Comparison of ENCODE assay signal across 1 cellular context in the genomic region with DNA sequence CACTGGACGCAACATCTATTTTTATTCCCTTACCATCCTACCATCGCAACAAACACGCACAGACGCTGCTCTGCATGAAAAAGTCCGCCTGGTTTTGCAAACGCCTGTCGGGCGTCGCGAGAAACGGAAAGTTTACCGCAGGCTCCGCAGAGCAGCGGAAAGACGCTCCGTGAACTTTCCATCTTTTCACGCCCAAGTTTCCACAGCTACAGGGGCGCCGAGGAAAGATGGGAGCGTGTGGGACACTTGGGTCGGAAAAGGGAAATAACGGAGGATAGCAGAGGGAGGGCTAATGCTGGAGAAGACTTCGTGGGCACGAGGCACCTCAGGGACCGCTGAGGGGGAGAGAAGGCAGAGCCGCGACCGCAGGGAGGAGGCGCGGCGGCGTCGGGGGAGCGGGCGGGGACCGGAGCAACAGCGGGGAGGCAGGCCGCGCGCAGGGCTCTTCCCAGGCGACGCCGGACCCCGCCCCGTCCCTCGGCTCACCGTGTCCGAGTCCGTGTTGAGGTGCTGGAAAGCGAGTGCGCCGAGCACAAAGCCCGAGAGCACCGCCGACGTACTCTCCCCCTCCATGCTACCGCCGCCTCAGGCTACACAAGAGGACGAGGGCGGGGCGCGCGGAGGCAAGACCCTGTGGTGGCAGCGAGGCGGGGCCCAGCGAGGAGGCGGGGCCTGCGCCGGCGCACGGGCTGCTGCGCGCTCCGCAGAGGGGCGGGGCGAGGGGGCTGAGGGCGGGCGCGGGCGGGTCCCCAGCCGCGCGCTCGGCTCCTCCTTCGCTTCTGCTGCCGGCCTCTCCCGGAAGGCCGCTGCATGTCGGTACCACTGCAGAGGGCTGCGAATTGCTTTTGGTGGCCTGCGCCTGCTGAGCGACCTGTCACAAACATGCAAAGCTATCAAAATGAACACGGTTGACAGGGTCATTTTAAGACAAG.
A peak's percentile ranks its signal among the peaks of the same experiment; 100 is the strongest.
TF ChIP-seq lines count a peak whose summit lies in the region.

A gene (minus strand): TSS at position 601 of the 932 bp plus-strand sequence. CDS start 28 bp downstream, at position 573.

TF ChIP-seq in GM12878, 131 proteins besides CTCF, POLR2A, EP300 and RAD21 (continued from another document):
- TF ChIP-seq, protein P1, sequence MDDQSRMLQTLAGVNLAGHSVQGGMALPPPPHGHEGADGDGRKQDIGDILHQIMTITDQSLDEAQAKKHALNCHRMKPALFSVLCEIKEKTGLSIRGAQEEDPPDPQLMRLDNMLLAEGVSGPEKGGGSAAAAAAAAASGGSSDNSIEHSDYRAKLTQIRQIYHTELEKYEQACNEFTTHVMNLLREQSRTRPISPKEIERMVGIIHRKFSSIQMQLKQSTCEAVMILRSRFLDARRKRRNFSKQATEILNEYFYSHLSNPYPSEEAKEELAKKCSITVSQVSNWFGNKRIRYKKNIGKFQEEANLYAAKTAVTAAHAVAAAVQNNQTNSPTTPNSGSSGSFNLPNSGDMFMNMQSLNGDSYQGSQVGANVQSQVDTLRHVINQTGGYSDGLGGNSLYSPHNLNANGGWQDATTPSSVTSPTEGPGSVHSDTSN (IDR thresholded peaks at IDR 0.05; ENCODE audit: insufficient replicate concordance, low read depth, low read length) = no peak
- TF ChIP-seq, protein P2, sequence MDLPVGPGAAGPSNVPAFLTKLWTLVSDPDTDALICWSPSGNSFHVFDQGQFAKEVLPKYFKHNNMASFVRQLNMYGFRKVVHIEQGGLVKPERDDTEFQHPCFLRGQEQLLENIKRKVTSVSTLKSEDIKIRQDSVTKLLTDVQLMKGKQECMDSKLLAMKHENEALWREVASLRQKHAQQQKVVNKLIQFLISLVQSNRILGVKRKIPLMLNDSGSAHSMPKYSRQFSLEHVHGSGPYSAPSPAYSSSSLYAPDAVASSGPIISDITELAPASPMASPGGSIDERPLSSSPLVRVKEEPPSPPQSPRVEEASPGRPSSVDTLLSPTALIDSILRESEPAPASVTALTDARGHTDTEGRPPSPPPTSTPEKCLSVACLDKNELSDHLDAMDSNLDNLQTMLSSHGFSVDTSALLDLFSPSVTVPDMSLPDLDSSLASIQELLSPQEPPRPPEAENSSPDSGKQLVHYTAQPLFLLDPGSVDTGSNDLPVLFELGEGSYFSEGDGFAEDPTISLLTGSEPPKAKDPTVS (IDR thresholded peaks at IDR 0.05; ENCODE audit: low read depth, low read length) = no peak
- TF ChIP-seq SMARCA5 (IDR thresholded peaks at IDR 0.05) (peak; percentile 62; the same call in 1 of the 2 replicates), IKZF1 (conservative IDR thresholded peaks at IDR 0.05) (peak; percentile 98), NFYA (IDR thresholded peaks at IDR 0.05; ENCODE audit: borderline replicate concordance, low read depth, low read length) (no peak), KLF5 (IDR thresholded peaks at IDR 0.05; ENCODE audit: partially characterized antibody) (no peak), LARP7 (IDR thresholded peaks at IDR 0.05) (peak; percentile 81; the same call in 1 of the 2 replicates), SP1 (IDR thresholded peaks at IDR 0.05; ENCODE audit: low read depth, low read length) (peak; percentile 38), ZNF384 (IDR thresholded peaks at IDR 0.05; ENCODE audit: borderline replicate concordance, low read depth, low read length) (no peak), POU2F2 (IDR thresholded peaks at IDR 0.05; ENCODE audit: borderline replicate concordance, low read depth, low read length) (peak; percentile 80; the same call in 2 of the 3 replicates), HDGF (IDR thresholded peaks at IDR 0.05) (0 out of 2 replicates have a peak, but pooled peaks have one; percentile 36), ZSCAN29 (IDR thresholded peaks at IDR 0.05) (no peak), GABPA (IDR thresholded peaks at IDR 0.05; ENCODE audit: low read depth) (no peak), TAF1 (IDR thresholded peaks at IDR 0.05; ENCODE audit: borderline replicate concordance, low read depth, low read length) (peak; percentile 63; the same call in 1 of the 2 replicates), ZZZ3 (IDR thresholded peaks at IDR 0.05; ENCODE audit: control insufficient read depth, insufficient read length, low read depth) (no peak), RCOR1 (conservative IDR thresholded peaks at IDR 0.05; ENCODE audit: low read depth, low read length) (no peak), GATAD2B (conservative IDR thresholded peaks at IDR 0.05; ENCODE audit: low read depth) (peak; percentile 74; the same call in 1 of the 2 replicates), NRF1 (conservative IDR thresholded peaks at IDR 0.05; ENCODE audit: low read depth, low read length) (peak; percentile 77), DPF2 (IDR thresholded peaks at IDR 0.05) (peak; percentile 70; the same call in 1 of the 2 replicates), HDAC2 (IDR thresholded peaks at IDR 0.05) (no peak), RBBP5 (conservative IDR thresholded peaks at IDR 0.05) (no peak), ZBED1 (IDR thresholded peaks at IDR 0.05; ENCODE audit: borderline replicate concordance) (0 out of 2 replicates have a peak, but pooled peaks have one; percentile 46), ZNF207 (IDR thresholded peaks at IDR 0.05; ENCODE audit: borderline replicate concordance) (0 out of 2 replicates have a peak, but pooled peaks have one; percentile 26), RELA (IDR thresholded peaks at IDR 0.05; ENCODE audit: borderline replicate concordance, partially characterized antibody) (peak; percentile 15)
